15 cellular contexts compared by ENCODE assay signal in genomic region chr11:27282806-27283205, GRCh38.
DNase-seq lines count a peak whose midpoint lies in the region; ATAC-seq and TF ChIP-seq lines count a peak whose summit lies in the region.
"Had no signal": no experiment of that assay in that cellular context is flagged by ENCODE, and none has a peak within 500 bp of the region (broad histone marks: within the 10 kb centered on the region; RNA-seq: fewer than 3 reads in every experiment).

No MANE protein-coding gene starts in this region.

- no peak overlapping the region for H3K23ac ChIP-seq in mesendoderm (ENCODE audit: low read length)

- no peaks in the 10 kb centered on the region for H3K79me2 ChIP-seq in mesendoderm (ENCODE audit: control insufficient read depth, insufficient read depth, low read length)

- peak overlapping the region; percentile 68 for H3K27ac ChIP-seq in mesendoderm (ENCODE audit: low read depth, low read length)
- H3K27ac ChIP-seq in upper lobe of left lung = no peak overlapping the region
- H3K27ac ChIP-seq: pancreas had no signal

- TF ChIP-seq EP300 in upper lobe of left lung (IDR thresholded peaks at IDR 0.05) = no peak

- no peaks in the 10 kb centered on the region for H3K79me1 ChIP-seq in mesendoderm (ENCODE audit: low read length)

- H3K56ac ChIP-seq in mesendoderm (ENCODE audit: low read length) = no peak overlapping the region

- H4K8ac ChIP-seq in mesendoderm (ENCODE audit: low read depth, low read length) = peak overlapping the region; percentile 94

- WGBS in mesendoderm (ENCODE audit: extremely low coverage, insufficient coverage, low lambda C conversion rate) = no CpG with 5 or more reads among the region's 3 CpGs
- 53 to 65% methylated on average over 3 of the region's 3 CpGs for WGBS in upper lobe of left lung, 2 donors

- H2BK120ac ChIP-seq in mesendoderm (ENCODE audit: low read depth, low read length) = peak overlapping the region; percentile 76

- no peaks in the 10 kb centered on the region for H3K4me1 ChIP-seq in BE2C
- peaks cover 6% of the 10 kb centered on the region for H3K4me1 ChIP-seq in mesendoderm (ENCODE audit: control insufficient read depth, low read depth, low read length)
- H3K4me1 ChIP-seq in upper lobe of left lung = peaks cover 0 to 3% (median 0%) of the 10 kb centered on the region in 4 donors

- H3K9me3 ChIP-seq in BE2C = no peaks in the 10 kb centered on the region
- H3K9me3 ChIP-seq in MG63 = no peaks in the 10 kb centered on the region
- no peaks in the 10 kb centered on the region for H3K9me3 ChIP-seq in upper lobe of left lung
- H3K9me3 ChIP-seq: pancreas, testis had no signal

- H3K4me3 ChIP-seq in BE2C (ENCODE audit: low read depth, low read length) (no peak overlapping the region), MG63 (no peak overlapping the region), mesendoderm (ENCODE audit: low read length) (no peak overlapping the region), upper lobe of left lung (no peak overlapping the region)
- H3K4me3 ChIP-seq: GM12878, pancreas, testis had no signal

- no peak for TF ChIP-seq POLR2A in upper lobe of left lung (IDR thresholded peaks at IDR 0.05)

- H2BK5ac ChIP-seq in mesendoderm (ENCODE audit: low read length) = no peak overlapping the region

- no peak overlapping the region for H4K5ac ChIP-seq in mesendoderm (ENCODE audit: low read length)

- H3K4ac ChIP-seq in mesendoderm (ENCODE audit: low read depth, low read length) = no peak overlapping the region

- H2AK5ac ChIP-seq in mesendoderm (ENCODE audit: low read length) = no peak overlapping the region

- peak; percentile 5 for DNase-seq in BE2C
- DNase-seq in MG63 = peak; percentile 52
- DNase-seq in dedifferentiated amniotic fluid mesenchymal stem cell (ENCODE audit: extremely low spot score) = peak; percentile 19
- peak; percentile 57 for DNase-seq in mesendoderm
- no peak for DNase-seq in C1 segment of cervical spinal cord (lab: John Stamatoyannopoulos, UW)
- DNase-seq in upper lobe of left lung = no peak
- DNase-seq: activated gamma-delta T cell treated with Interleukin-2 at 50 U/mL for 16 hours, AML-193, DMS79, NCI-H1092, pancreas, testis had no signal

- TF ChIP-seq CTCF in BE2C (IDR thresholded peaks at IDR 0.05; ENCODE audit: low read depth, low read length) (no peak), upper lobe of left lung (IDR thresholded peaks at IDR 0.05) (no peak)

- H2BK15ac ChIP-seq in mesendoderm (replicated peaks; ENCODE audit: low read depth) = no peak overlapping the region

- no peak overlapping the region for H3K9ac ChIP-seq in mesendoderm (ENCODE audit: low read length)

- H3K27me3 ChIP-seq in BE2C (no peaks in the 10 kb centered on the region), MG63 (no peaks in the 10 kb centered on the region), mesendoderm (ENCODE audit: insufficient read depth, low read length, poor library complexity) (no peaks in the 10 kb centered on the region), upper lobe of left lung (no peaks in the 10 kb centered on the region)
- H3K27me3 ChIP-seq: pancreas, testis had no signal

- no peak overlapping the region for H3K4me2 ChIP-seq in mesendoderm (ENCODE audit: low read length)

- ATAC-seq in HG03097 (IDR thresholded peaks at IDR 0.05; ENCODE audit: low FRiP score, unreplicated experiment) (no peak), upper lobe of left lung (ENCODE audit: low FRiP score in 2 of 2) (no peak), GM21360 (IDR thresholded peaks at IDR 0.05; ENCODE audit: unreplicated experiment) (no peak)

- H3K36me3 ChIP-seq in BE2C (no peaks in the 10 kb centered on the region), MG63 (no peaks in the 10 kb centered on the region), mesendoderm (ENCODE audit: control insufficient read depth, insufficient read depth, low read length) (no peaks in the 10 kb centered on the region), upper lobe of left lung (no peaks in the 10 kb centered on the region)
- H3K36me3 ChIP-seq: pancreas had no signal

- peak overlapping the region; percentile 56 for H3K18ac ChIP-seq in mesendoderm (ENCODE audit: low read length)

Comparison
In these comparisons a context has a peak if more than half of its experiments do, and no peak if none do; other contexts are left out.
1. DNase-seq: peak in BE2C (single experiment), MG63 (single experiment), dedifferentiated amniotic fluid mesenchymal stem cell (single experiment) and mesendoderm (single experiment); none in C1 segment of cervical spinal cord (0 of 14) and upper lobe of left lung (0 of 2).